Comparison of ENCODE assay signal across 8 cellular contexts in the genomic region with DNA sequence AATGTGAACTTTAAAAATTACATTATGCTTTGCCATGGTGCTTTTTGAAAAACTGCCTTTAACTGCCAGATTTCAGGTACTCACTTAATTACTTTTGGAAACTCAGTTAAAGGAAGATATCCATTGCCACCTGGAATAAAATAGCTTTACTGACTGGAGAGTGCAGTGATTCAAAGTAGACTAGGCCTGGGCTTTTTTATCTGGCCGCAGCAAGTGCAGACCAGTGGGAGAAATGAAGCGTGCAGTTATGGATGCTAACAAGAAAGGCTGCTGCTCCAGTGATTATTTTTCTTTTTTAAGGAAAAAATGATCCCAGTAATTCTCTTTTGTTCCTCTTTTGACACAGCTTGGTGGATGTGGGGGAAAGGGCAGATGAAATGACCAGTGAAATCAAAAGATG. TPM values are rescaled to one million over a fixed set of nuclear protein-coding genes. Genes with fewer than 3 reads are reported as not detected.
A peak's percentile ranks its signal among the peaks of the same experiment; 100 is the strongest.
DNase-seq lines count a peak whose midpoint lies in the region; ATAC-seq and TF ChIP-seq lines count a peak whose summit lies in the region.

No MANE protein-coding gene starts in this region.

- peak overlapping the region; percentile 74 to 87 for H3K4me3 ChIP-seq in left lung
- peak overlapping the region; percentile 81 for H3K4me3 ChIP-seq in suprapubic skin

- TF ChIP-seq EP300 in suprapubic skin (IDR thresholded peaks at IDR 0.05) = no peak

- no peaks in the 10 kb centered on the region for H3K9me3 ChIP-seq in left lung
- no peaks in the 10 kb centered on the region for H3K9me3 ChIP-seq in suprapubic skin

- 50% methylated on average over 2 of the region's 2 CpGs for WGBS in suprapubic skin

- TF ChIP-seq CTCF in left lung (IDR thresholded peaks at IDR 0.05) = no peak
- no peak for TF ChIP-seq CTCF in suprapubic skin (IDR thresholded peaks at IDR 0.05)

- peak overlapping the region; percentile 83 for H3K4me3 Mint-ChIP-seq in T-helper 1 cell treated with Interleukin-12 subunit alpha and Interleukin-12 subunit beta and Interleukin-4 antibody, amounts not matched to agents 30 μg/mL and 1 μg/mL, for 36 hours

- ATAC-seq in left lung = no peak

- H3K27me3 ChIP-seq in left lung (no peaks in the 10 kb centered on the region), suprapubic skin (no peaks in the 10 kb centered on the region)

- no peak for TF ChIP-seq POLR2A in suprapubic skin (IDR thresholded peaks at IDR 0.05)

- H3K36me3 ChIP-seq in left lung (no peaks in the 10 kb centered on the region), suprapubic skin (no peaks in the 10 kb centered on the region)

- peaks cover 25% of the 10 kb centered on the region for H3K27me3 Mint-ChIP-seq in T-helper 1 cell treated with Interleukin-12 subunit alpha and Interleukin-12 subunit beta and Interleukin-4 antibody, amounts not matched to agents 30 μg/mL and 1 μg/mL, for 36 hours (ENCODE audit: low read depth)

- H3K4me1 Mint-ChIP-seq in T-helper 1 cell treated with Interleukin-12 subunit alpha and Interleukin-12 subunit beta and Interleukin-4 antibody, amounts not matched to agents 30 μg/mL and 1 μg/mL, for 36 hours (ENCODE audit: low read depth) = peaks cover 24% of the 10 kb centered on the region

- H3K36me3 Mint-ChIP-seq in T-helper 1 cell treated with Interleukin-12 subunit alpha and Interleukin-12 subunit beta and Interleukin-4 antibody, amounts not matched to agents 30 μg/mL and 1 μg/mL, for 36 hours (ENCODE audit: low read depth) = peaks cover 3% of the 10 kb centered on the region

- H3K4me1 ChIP-seq in left lung = peaks cover 46 to 88% of the 10 kb centered on the region in 2 donors
- H3K4me1 ChIP-seq in suprapubic skin = peaks cover 83% of the 10 kb centered on the region

- H3K27ac Mint-ChIP-seq in T-helper 1 cell treated with Interleukin-12 subunit alpha and Interleukin-12 subunit beta and Interleukin-4 antibody, amounts not matched to agents 30 μg/mL and 1 μg/mL, for 36 hours = no peak overlapping the region

- no peaks in the 10 kb centered on the region for H3K9me3 Mint-ChIP-seq in T-helper 1 cell treated with Interleukin-12 subunit alpha and Interleukin-12 subunit beta and Interleukin-4 antibody, amounts not matched to agents 30 μg/mL and 1 μg/mL, for 36 hours

- no peak for DNase-seq in T-helper 1 cell
- no peak for DNase-seq in left lung
- no peak for DNase-seq in suprapubic skin (ENCODE audit: low spot score in 2 of 2)
- DNase-seq in NCI-H146 treated with DMSO at 0.1 percent for 48 hours (lab: John Stamatoyannopoulos, UW; ENCODE audit: unreplicated experiment) = no peak
- DNase-seq in NCI-H1694 (lab: John Stamatoyannopoulos, UW) = no peak
- DNase-seq in NCI-H1105 (lab: John Stamatoyannopoulos, UW) = no peak

- intact Hi-C loops in left lung (cut with DNase I) = no loop called here

- H3K27ac ChIP-seq in angular gyrus (ENCODE audit: low read depth, low read length) = peak overlapping the region; percentile 98
- H3K27ac ChIP-seq in left lung = peak overlapping the region; percentile 96 to 99
- peak overlapping the region; percentile 98 for H3K27ac ChIP-seq in suprapubic skin

RNA-seq across cellular contexts. Expression of a gene that starts 1.3 kb away (rescaled TPM):
- total RNA-seq in left lung (100 to 1,000 TPM; 219 to 223 TPM), suprapubic skin (100 to 1,000 TPM in 2 of 4 donors, 10 to 100 TPM in 2; 87.6 to 107 (median 95.8) TPM)

RNA-seq across cellular contexts. Expression of a gene that starts 39.2 kb away (rescaled TPM):
- total RNA-seq in left lung (1 to 10 TPM; 3.2 TPM), suprapubic skin (1 to 10 TPM in 2 of 4 donors, under 1 TPM in 2; 0.30 to 5.3 (median 0.98) TPM)
